Comparison of ENCODE assay signal across 1 cellular context in genomic region chr7:25647007-25647406, GRCh38.
TF ChIP-seq lines count a peak whose summit lies in the region.

No MANE protein-coding gene starts in this region.

TF ChIP-seq in WTC11, 78 proteins besides CTCF, POLR2A, EP300 and RAD21 (continued from another document):
- TF ChIP-seq, protein P1, sequence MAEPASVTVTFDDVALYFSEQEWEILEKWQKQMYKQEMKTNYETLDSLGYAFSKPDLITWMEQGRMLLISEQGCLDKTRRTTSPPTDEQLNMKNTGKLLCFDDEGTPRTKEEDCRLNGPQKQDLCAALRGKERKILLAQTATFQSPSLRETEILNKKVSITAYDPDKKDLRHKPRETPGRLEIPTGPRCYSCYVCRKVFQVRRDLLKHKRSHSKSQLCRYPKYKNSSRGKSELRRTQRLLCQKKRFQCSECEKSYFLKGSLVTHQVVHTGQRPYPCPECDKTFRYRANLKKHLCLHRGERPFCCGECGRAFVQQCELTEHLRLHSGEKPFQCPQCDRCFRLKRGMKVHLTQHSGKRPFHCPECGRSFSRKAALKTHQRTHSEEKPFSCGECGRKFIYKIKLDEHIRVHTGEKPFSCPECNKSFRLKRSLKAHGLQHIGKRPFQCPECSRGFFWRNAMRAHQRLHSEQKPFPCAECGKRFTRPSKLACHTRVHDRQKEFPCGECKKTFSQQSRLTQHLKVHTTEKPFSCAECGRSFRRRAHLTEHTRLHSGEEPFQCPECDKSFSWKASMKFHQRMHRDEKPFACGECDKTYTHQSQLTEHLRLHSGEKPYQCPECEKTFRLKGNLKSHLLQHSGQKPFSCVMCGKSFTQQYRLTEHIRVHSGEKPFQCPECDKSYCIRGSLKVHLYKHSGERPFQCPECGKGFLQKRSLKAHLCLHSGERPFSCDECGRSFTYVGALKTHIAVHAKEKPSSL (CRISPR knock-in tag; conservative IDR thresholded peaks at IDR 0.05) = no peak
- TF ChIP-seq ZNF416 (CRISPR knock-in tag; IDR thresholded peaks at IDR 0.05) = no peak
